ENCODE assay signal across 2 cellular contexts in genomic region chrY:14581294-14581693, GRCh38.
TF ChIP-seq lines count a peak whose summit lies in the region.

No MANE protein-coding gene starts in this region.

TF ChIP-seq in WTC11, 78 proteins besides CTCF, POLR2A, EP300 and RAD21 (continued from another document):
- TF ChIP-seq, protein P1, sequence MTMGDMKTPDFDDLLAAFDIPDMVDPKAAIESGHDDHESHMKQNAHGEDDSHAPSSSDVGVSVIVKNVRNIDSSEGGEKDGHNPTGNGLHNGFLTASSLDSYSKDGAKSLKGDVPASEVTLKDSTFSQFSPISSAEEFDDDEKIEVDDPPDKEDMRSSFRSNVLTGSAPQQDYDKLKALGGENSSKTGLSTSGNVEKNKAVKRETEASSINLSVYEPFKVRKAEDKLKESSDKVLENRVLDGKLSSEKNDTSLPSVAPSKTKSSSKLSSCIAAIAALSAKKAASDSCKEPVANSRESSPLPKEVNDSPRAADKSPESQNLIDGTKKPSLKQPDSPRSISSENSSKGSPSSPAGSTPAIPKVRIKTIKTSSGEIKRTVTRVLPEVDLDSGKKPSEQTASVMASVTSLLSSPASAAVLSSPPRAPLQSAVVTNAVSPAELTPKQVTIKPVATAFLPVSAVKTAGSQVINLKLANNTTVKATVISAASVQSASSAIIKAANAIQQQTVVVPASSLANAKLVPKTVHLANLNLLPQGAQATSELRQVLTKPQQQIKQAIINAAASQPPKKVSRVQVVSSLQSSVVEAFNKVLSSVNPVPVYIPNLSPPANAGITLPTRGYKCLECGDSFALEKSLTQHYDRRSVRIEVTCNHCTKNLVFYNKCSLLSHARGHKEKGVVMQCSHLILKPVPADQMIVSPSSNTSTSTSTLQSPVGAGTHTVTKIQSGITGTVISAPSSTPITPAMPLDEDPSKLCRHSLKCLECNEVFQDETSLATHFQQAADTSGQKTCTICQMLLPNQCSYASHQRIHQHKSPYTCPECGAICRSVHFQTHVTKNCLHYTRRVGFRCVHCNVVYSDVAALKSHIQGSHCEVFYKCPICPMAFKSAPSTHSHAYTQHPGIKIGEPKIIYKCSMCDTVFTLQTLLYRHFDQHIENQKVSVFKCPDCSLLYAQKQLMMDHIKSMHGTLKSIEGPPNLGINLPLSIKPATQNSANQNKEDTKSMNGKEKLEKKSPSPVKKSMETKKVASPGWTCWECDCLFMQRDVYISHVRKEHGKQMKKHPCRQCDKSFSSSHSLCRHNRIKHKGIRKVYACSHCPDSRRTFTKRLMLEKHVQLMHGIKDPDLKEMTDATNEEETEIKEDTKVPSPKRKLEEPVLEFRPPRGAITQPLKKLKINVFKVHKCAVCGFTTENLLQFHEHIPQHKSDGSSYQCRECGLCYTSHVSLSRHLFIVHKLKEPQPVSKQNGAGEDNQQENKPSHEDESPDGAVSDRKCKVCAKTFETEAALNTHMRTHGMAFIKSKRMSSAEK (CRISPR knock-in tag; IDR thresholded peaks at IDR 0.05; ENCODE audit: borderline replicate concordance) = no peak
- TF ChIP-seq ZBTB21 (CRISPR knock-in tag; IDR thresholded peaks at IDR 0.05; ENCODE audit: borderline replicate concordance) (no peak), ZNF317 (CRISPR knock-in tag; IDR thresholded peaks at IDR 0.05; ENCODE audit: borderline replicate concordance, low read depth) (no peak), ETV6 (CRISPR knock-in tag; IDR thresholded peaks at IDR 0.05) (no peak), AFF4 (CRISPR knock-in tag; IDR thresholded peaks at IDR 0.05; ENCODE audit: borderline replicate concordance) (no peak), ZNF219 (CRISPR knock-in tag; IDR thresholded peaks at IDR 0.05; ENCODE audit: borderline replicate concordance) (no peak), NR3C1 (CRISPR knock-in tag; conservative IDR thresholded peaks at IDR 0.05; ENCODE audit: low read depth) (no peak), TCF7 (CRISPR knock-in tag; IDR thresholded peaks at IDR 0.05; ENCODE audit: low read depth) (no peak), CBFB (CRISPR knock-in tag; IDR thresholded peaks at IDR 0.05; ENCODE audit: low read depth) (no peak), ZNF121 (CRISPR knock-in tag; IDR thresholded peaks at IDR 0.05) (no peak), ATF1 (CRISPR knock-in tag; IDR thresholded peaks at IDR 0.05) (no peak), PRRX2 (CRISPR knock-in tag; IDR thresholded peaks at IDR 0.05) (no peak), ZNF671 (CRISPR knock-in tag; IDR thresholded peaks at IDR 0.05) (no peak), JUN (CRISPR knock-in tag; IDR thresholded peaks at IDR 0.05) (no peak), ZNF263 (CRISPR knock-in tag; IDR thresholded peaks at IDR 0.05; ENCODE audit: low read depth) (no peak)
- TF ChIP-seq, protein P2, sequence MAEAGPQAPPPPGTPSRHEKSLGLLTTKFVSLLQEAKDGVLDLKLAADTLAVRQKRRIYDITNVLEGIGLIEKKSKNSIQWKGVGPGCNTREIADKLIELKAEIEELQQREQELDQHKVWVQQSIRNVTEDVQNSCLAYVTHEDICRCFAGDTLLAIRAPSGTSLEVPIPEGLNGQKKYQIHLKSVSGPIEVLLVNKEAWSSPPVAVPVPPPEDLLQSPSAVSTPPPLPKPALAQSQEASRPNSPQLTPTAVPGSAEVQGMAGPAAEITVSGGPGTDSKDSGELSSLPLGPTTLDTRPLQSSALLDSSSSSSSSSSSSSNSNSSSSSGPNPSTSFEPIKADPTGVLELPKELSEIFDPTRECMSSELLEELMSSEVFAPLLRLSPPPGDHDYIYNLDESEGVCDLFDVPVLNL (CRISPR knock-in tag; IDR thresholded peaks at IDR 0.05; ENCODE audit: borderline replicate concordance, low read depth) = no peak
- TF ChIP-seq, protein P3, sequence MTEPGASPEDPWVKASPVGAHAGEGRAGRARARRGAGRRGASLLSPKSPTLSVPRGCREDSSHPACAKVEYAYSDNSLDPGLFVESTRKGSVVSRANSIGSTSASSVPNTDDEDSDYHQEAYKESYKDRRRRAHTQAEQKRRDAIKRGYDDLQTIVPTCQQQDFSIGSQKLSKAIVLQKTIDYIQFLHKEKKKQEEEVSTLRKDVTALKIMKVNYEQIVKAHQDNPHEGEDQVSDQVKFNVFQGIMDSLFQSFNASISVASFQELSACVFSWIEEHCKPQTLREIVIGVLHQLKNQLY (CRISPR knock-in tag; IDR thresholded peaks at IDR 0.05) = no peak
- TF ChIP-seq, protein P4, sequence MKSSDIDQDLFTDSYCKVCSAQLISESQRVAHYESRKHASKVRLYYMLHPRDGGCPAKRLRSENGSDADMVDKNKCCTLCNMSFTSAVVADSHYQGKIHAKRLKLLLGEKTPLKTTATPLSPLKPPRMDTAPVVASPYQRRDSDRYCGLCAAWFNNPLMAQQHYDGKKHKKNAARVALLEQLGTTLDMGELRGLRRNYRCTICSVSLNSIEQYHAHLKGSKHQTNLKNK (CRISPR knock-in tag; IDR thresholded peaks at IDR 0.05) = no peak

TF ChIP-seq in H1, 55 proteins besides CTCF, POLR2A, EP300 and RAD21 (continued from another document):
- no peak for TF ChIP-seq SP1 (IDR thresholded peaks at IDR 0.05; ENCODE audit: low read depth, low read length)
- TF ChIP-seq CEBPB (IDR thresholded peaks at IDR 0.05; ENCODE audit: low read depth, low read length) = no peak
- TF ChIP-seq ASH2L (IDR thresholded peaks at IDR 0.05; ENCODE audit: low read length) = no peak
- TF ChIP-seq SUZ12 (IDR thresholded peaks at IDR 0.05; ENCODE audit: low read length) = no peak
- TF ChIP-seq KDM1A (IDR thresholded peaks at IDR 0.05; ENCODE audit: borderline replicate concordance, low read length) = no peak
- TF ChIP-seq TAF1 (IDR thresholded peaks at IDR 0.05; ENCODE audit: low read depth, low read length) = no peak
- no peak for TF ChIP-seq PHF8 (conservative IDR thresholded peaks at IDR 0.05; ENCODE audit: low read depth, low read length)
- no peak for TF ChIP-seq SIRT6 (IDR thresholded peaks at IDR 0.05; ENCODE audit: low read length)
- no peak for TF ChIP-seq RNF2 (IDR thresholded peaks at IDR 0.05; ENCODE audit: borderline replicate concordance, low read depth, low read length, missing control alignments, poor library complexity, severe bottlenecking)
- TF ChIP-seq TAF7 (optimal IDR thresholded peaks at IDR 0.05; ENCODE audit: borderline replicate concordance, low read depth, low read length) = no peak
- no peak for TF ChIP-seq HDAC2 (IDR thresholded peaks at IDR 0.05; ENCODE audit: borderline replicate concordance in 1 of 2, low read depth in 2 of 2, low read length in 2 of 2)
- no peak for TF ChIP-seq CHD1 (IDR thresholded peaks at IDR 0.05; ENCODE audit: low read depth, low read length)
- TF ChIP-seq NRF1 (IDR thresholded peaks at IDR 0.05; ENCODE audit: low read depth, low read length) = no peak
